Comparison of ENCODE assay signal across 9 cellular contexts in genomic region chr1:120850071-120850530, GRCh38. TPM values are rescaled to one million over a fixed set of nuclear protein-coding genes. Genes with fewer than 3 reads are reported as not detected.
DNase-seq lines count a peak whose midpoint lies in the region; ATAC-seq and TF ChIP-seq lines count a peak whose summit lies in the region.
"Not testable (repeated sequence)": the region's sequence is repeated elsewhere in the genome, so short reads cannot be mapped to it uniquely, and the experiment has no call there.
"Had no signal": no experiment of that assay in that cellular context is flagged by ENCODE, and none has a peak within 500 bp of the region (broad histone marks: within the 10 kb centered on the region; RNA-seq: fewer than 3 reads in every experiment).

No MANE protein-coding gene starts in this region.

- peak overlapping the region; percentile 24 for H3K4me3 ChIP-seq in Caco-2 (ENCODE audit: low read depth, low read length)
- 0 out of 4 replicates have a peak overlapping the region, but pooled peaks of 1 of the 2 experiments have one; percentile 8 for H3K4me3 ChIP-seq in HCT116 (replicated peaks in 1 of 2; ENCODE audit: low read depth in 1 of 2, low read length in 2 of 2)
- peak overlapping the region; percentile 40; the same call in 1 of the 2 replicates for H3K4me3 ChIP-seq in MG63
- H3K4me3 ChIP-seq in stomach, result peak overlapping the region in 2 of 4 donors; percentile 26 to 44

- not testable (repeated sequence) for H3K79me2 ChIP-seq in HCT116 (ENCODE audit: insufficient read depth, low read length)

- peak overlapping the region; percentile 58 for H3K27ac ChIP-seq in HCT116 (ENCODE audit: low read depth, low read length)
- H3K27ac ChIP-seq in stomach, result peak overlapping the region in 3 of 5 donors; percentile 85 to 94 (median 92)

- not testable (repeated sequence) for TF ChIP-seq POLR2A in HCT116 (IDR thresholded peaks at IDR 0.05; ENCODE audit: borderline replicate concordance, extremely low read depth, insufficient read depth, insufficient read length); stomach (IDR thresholded peaks at IDR 0.05)

- H3K36me3 ChIP-seq in Caco-2 (ENCODE audit: control insufficient read depth, insufficient read depth, low read length); HCT116 (ENCODE audit: control insufficient read depth in 1 of 2, insufficient read depth in 2 of 2, low read length in 2 of 2); MG63; stomach: not testable (repeated sequence)

- peak overlapping the region; percentile 98 for H3K27ac Mint-ChIP-seq in Caco-2 (ENCODE audit: unreplicated experiment)
- peak overlapping the region; percentile 90 for H3K27ac Mint-ChIP-seq in activated CD4-positive, alpha-beta T cell treated with anti-CD3 and anti-CD28 coated beads for 36 hours
- H3K27ac Mint-ChIP-seq in central memory CD8-positive, alpha-beta T cell (ENCODE audit: low read depth), result peak overlapping the region; percentile 99
- peak overlapping the region in 1 of 2 donors; percentile 94 for H3K27ac Mint-ChIP-seq in natural killer cell treated with Interleukin-12 subunit alpha and Interleukin-12 subunit beta and Interleukin-15 and Interleukin-18, amount 100 ng/mL, for 72 hours

- peak overlapping the region; percentile 79 for H3K4me3 Mint-ChIP-seq in Caco-2 (ENCODE audit: unreplicated experiment)
- peak overlapping the region; percentile 74 for H3K4me3 Mint-ChIP-seq in activated CD4-positive, alpha-beta T cell treated with anti-CD3 and anti-CD28 coated beads for 36 hours
- H3K4me3 Mint-ChIP-seq in central memory CD8-positive, alpha-beta T cell, result peak overlapping the region; percentile 86
- not testable (repeated sequence) for H3K4me3 Mint-ChIP-seq in natural killer cell treated with Interleukin-12 subunit alpha and Interleukin-12 subunit beta and Interleukin-15 and Interleukin-18, amount 100 ng/mL, for 72 hours

- H4K20me1 ChIP-seq in HCT116 (ENCODE audit: insufficient read depth), result not testable (repeated sequence)

- not testable (repeated sequence) for H3K27me3 Mint-ChIP-seq in Caco-2 (ENCODE audit: insufficient read depth, unreplicated experiment); activated CD4-positive, alpha-beta T cell treated with anti-CD3 and anti-CD28 coated beads for 36 hours; central memory CD8-positive, alpha-beta T cell; natural killer cell treated with Interleukin-12 subunit alpha and Interleukin-12 subunit beta and Interleukin-15 and Interleukin-18, amount 100 ng/mL, for 72 hours

- ATAC-seq in HCT116; activated CD4-positive, alpha-beta T cell treated with anti-CD3 and anti-CD28 coated beads for 36 hours; central memory CD8-positive, alpha-beta T cell (replicated peaks; ENCODE audit: extremely low read depth, poor library complexity, severe bottlenecking): not testable (repeated sequence)
- ATAC-seq in left cardiac atrium, result peak in 1 of 2 donors; percentile 38
- peak; percentile 76 to 88 for ATAC-seq in natural killer cell treated with Interleukin-12 subunit alpha and Interleukin-12 subunit beta and Interleukin-15 and Interleukin-18, amount 100 ng/mL, for 72 hours

- not testable (repeated sequence) for TF ChIP-seq RAD21 in HCT116 (IDR thresholded peaks at IDR 0.05; ENCODE audit: low read depth)

- peak overlapping the region; percentile 40 for H3K4me2 ChIP-seq in HCT116 (ENCODE audit: low read length)

- H3K9me2 ChIP-seq in HCT116 (ENCODE audit: insufficient read depth), result not testable (repeated sequence)

- not testable (repeated sequence) for H3K9me3 ChIP-seq in Caco-2; HCT116 (ENCODE audit: control insufficient read depth in 1 of 2, insufficient read depth in 1 of 2, low read depth in 1 of 2, low read length in 2 of 2); MG63; stomach

- intact Hi-C loops in Caco-2 (cut with micrococcal nuclease; ENCODE audit: unreplicated experiment); HCT116 (cut with micrococcal nuclease); left cardiac atrium (cut with DNase I); stomach (cut with DNase I; ENCODE audit: low total_unique reads): not testable (repeated sequence)
- intact Hi-C loops in activated CD4-positive, alpha-beta T cell treated with anti-CD3 and anti-CD28 coated beads for 36 hours (cut with DNase I, micrococcal nuclease), result loop anchor here in 1 of 2 experiments (10.0 kb wide), 1 partner anchor 95 kb away; no protein-coding TSS in a partner anchor

- not testable (repeated sequence) for H3K4me1 Mint-ChIP-seq in Caco-2 (ENCODE audit: low read depth, unreplicated experiment); activated CD4-positive, alpha-beta T cell treated with anti-CD3 and anti-CD28 coated beads for 36 hours; natural killer cell treated with Interleukin-12 subunit alpha and Interleukin-12 subunit beta and Interleukin-15 and Interleukin-18, amount 100 ng/mL, for 72 hours (ENCODE audit: low read depth in 2 of 2)
- peaks cover 17% of the 10 kb centered on the region for H3K4me1 Mint-ChIP-seq in central memory CD8-positive, alpha-beta T cell

- H3K9me3 Mint-ChIP-seq in Caco-2 (ENCODE audit: unreplicated experiment); activated CD4-positive, alpha-beta T cell treated with anti-CD3 and anti-CD28 coated beads for 36 hours (ENCODE audit: low read depth); central memory CD8-positive, alpha-beta T cell; natural killer cell treated with Interleukin-12 subunit alpha and Interleukin-12 subunit beta and Interleukin-15 and Interleukin-18, amount 100 ng/mL, for 72 hours: not testable (repeated sequence)

- not testable (repeated sequence) for TF ChIP-seq CTCF in Caco-2 (IDR thresholded peaks at IDR 0.05; ENCODE audit: insufficient read depth in 1 of 2, low read depth in 1 of 2, low read length in 1 of 2, severe bottlenecking in 1 of 2, unreplicated experiment in 1 of 2); HCT116 (IDR thresholded peaks at IDR 0.05 in 2 of 3, conservative IDR thresholded peaks at IDR 0.05 in 1 of 3; ENCODE audit: borderline replicate concordance in 1 of 3, insufficient read depth in 1 of 3, low read depth in 2 of 3, low read length in 2 of 3); stomach (IDR thresholded peaks at IDR 0.05)

- RAD21 ChIA-PET in HCT116 (lab: Charles Lee; ENCODE audit: low non-redundant PET in 1 of 2, low total read pairs in 2 of 2, uncharacterized antibody in 2 of 2, unreplicated experiment in 2 of 2), result not testable (repeated sequence)

- not testable (repeated sequence) for H3K27me3 ChIP-seq in Caco-2 (replicated peaks; ENCODE audit: control insufficient read depth, insufficient read depth, low read length); HCT116 (ENCODE audit: insufficient read depth, low read length); MG63; stomach

- H3K4me1 ChIP-seq in Caco-2; HCT116 (ENCODE audit: control insufficient read depth in 1 of 2, insufficient read depth in 2 of 2, low read length in 2 of 2); stomach: not testable (repeated sequence)

- DNase-seq in Caco-2; MG63; activated CD4-positive, alpha-beta T cell treated with anti-CD3 and anti-CD28 coated beads for 36 hours; central memory CD8-positive, alpha-beta T cell (ENCODE audit: low spot score in 2 of 2); stomach: not testable (repeated sequence)
- peak; percentile 75 for DNase-seq in HCT116 (ENCODE audit: low read depth, low spot score)
- DNase-seq in left cardiac atrium, result peak; percentile 19
- DNase-seq in natural killer cell treated with Interleukin-12 subunit alpha and Interleukin-12 subunit beta and Interleukin-15 and Interleukin-18, amount 100 ng/mL, for 72 hours (ENCODE audit: low spot score), result peak; percentile 66

- POLR2A ChIA-PET in Caco-2 (lab: Charles Lee); activated CD4-positive, alpha-beta T cell treated with anti-CD3 and anti-CD28 coated beads for 36 hours (lab: Charles Lee): not testable (repeated sequence)
- POLR2A ChIA-PET in HCT116 (lab: Charles Lee), result interaction anchor here (1.3 kb wide), 1 partner anchor 92 kb away, joined by 13 read pairs; no protein-coding TSS in a partner anchor

- H3K36me3 Mint-ChIP-seq in Caco-2 (ENCODE audit: insufficient read depth, unreplicated experiment), result peaks cover 16% of the 10 kb centered on the region
- not testable (repeated sequence) for H3K36me3 Mint-ChIP-seq in activated CD4-positive, alpha-beta T cell treated with anti-CD3 and anti-CD28 coated beads for 36 hours (ENCODE audit: low read depth); natural killer cell treated with Interleukin-12 subunit alpha and Interleukin-12 subunit beta and Interleukin-15 and Interleukin-18, amount 100 ng/mL, for 72 hours
- H3K36me3 Mint-ChIP-seq in central memory CD8-positive, alpha-beta T cell (ENCODE audit: insufficient read depth), result peaks cover 27% of the 10 kb centered on the region

- H3K9ac ChIP-seq in HCT116 (ENCODE audit: low read length), result peak overlapping the region; percentile 36

- 0 to 3% (median 2%) methylated on average over 3 to 11 of the region's 14 CpGs; no CpG with 5 or more reads in 1 of the 5 donors for WGBS in stomach, 5 donors

- BruUV-seq in Caco-2 (replicated peaks; lab: Mats Ljungman, UMichigan); HCT116 (replicated peaks; lab: Mats Ljungman, UMichigan): not testable (repeated sequence)

- CTCF ChIA-PET in Caco-2 (lab: Charles Lee); HCT116 (lab: Charles Lee); activated CD4-positive, alpha-beta T cell treated with anti-CD3 and anti-CD28 coated beads for 36 hours (lab: Charles Lee): not testable (repeated sequence)

- H2AFZ ChIP-seq in HCT116 (ENCODE audit: low read depth, low read length, poor library complexity, severe bottlenecking), result not testable (repeated sequence)

- not testable (repeated sequence) for TF ChIP-seq EP300 in stomach (IDR thresholded peaks at IDR 0.05)

RNA-seq across cellular contexts. Expression of gene PPIAL4A, which starts 39.5 kb away (rescaled TPM):
- total RNA-seq in Caco-2 (2022), result not detected in 2 replicates
- not detected for total RNA-seq in HCT116 (2021; ENCODE audit: unreplicated experiment)
- not detected in 2 replicates for polyA plus RNA-seq in HCT116 (2012)
- not detected in 2 replicates for total RNA-seq in MG63 (2014; rRNA removed; shearing (Covaris generic); ENCODE audit: low replicate concordance)
- total RNA-seq in activated CD4-positive, alpha-beta T cell treated with anti-CD3 and anti-CD28 coated beads for 36 hours, result not detected
- total RNA-seq in left cardiac atrium, result not detected
- total RNA-seq in natural killer cell treated with Interleukin-12 subunit alpha and Interleukin-12 subunit beta and Interleukin-15 and Interleukin-18, amount 100 ng/mL, for 72 hours, result not detected
- not detected for total RNA-seq in stomach
- polyA plus RNA-seq in stomach, result not detected
- total RNA-seq: thoracic aorta had no signal
